ENCODE assay signal across 8 cellular contexts in the genomic region with DNA sequence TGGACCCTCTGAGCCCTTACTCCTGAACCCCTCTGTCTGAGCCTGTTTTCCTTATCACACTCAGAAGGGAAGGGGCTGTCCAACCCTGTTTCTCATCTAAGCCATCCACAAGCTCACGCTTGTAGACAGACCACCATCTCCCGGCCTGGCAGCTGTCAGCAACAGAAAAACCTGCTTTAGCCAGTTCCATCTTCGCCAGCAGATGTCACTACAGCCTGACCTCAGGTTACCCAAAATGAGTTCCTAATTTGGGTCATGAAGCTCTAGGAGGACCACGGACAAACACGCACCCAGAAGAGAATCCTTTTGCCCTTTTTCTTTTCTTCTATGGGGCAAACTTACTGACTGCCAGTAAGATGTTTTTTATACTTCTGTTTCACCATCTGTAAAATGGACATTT.
DNase-seq lines count a peak whose midpoint lies in the region; ATAC-seq, FAIRE-seq and TF ChIP-seq lines count a peak whose summit lies in the region.

No MANE protein-coding gene starts in this region.

- no peaks in the 10 kb centered on the region for H3K9me2 ChIP-seq in SK-N-SH

- TF ChIP-seq POLR2A in GM12891 (IDR thresholded peaks at IDR 0.05; ENCODE audit: low read depth, low read length) (no peak), thyroid gland (IDR thresholded peaks at IDR 0.05) (no peak)

- intact Hi-C loops in thyroid gland (cut with DNase I), result no loop called here

- TF ChIP-seq RAD21 in SK-N-SH (IDR thresholded peaks at IDR 0.05; ENCODE audit: low read length), result peak; percentile 58

- H3K9me3 ChIP-seq in SK-N-SH (no peaks in the 10 kb centered on the region), thyroid gland (no peaks in the 10 kb centered on the region)

- peaks cover 9% of the 10 kb centered on the region; the same call in 1 of the 2 replicates for H3K27me3 ChIP-seq in SK-N-SH (ENCODE audit: insufficient read depth)
- H3K27me3 ChIP-seq in thyroid gland, result no peaks in the 10 kb centered on the region

- CTCF ChIA-PET in SK-N-SH (lab: Yijun Ruan, JAX), result interaction anchor here (0.6 to 1.1 kb wide), 3 partner anchors 10 to 425 kb away, joined by 3 to 4 read pairs (median 3); no protein-coding TSS in a partner anchor

- WGBS in SK-N-SH (ENCODE audit: low lambda C conversion rate), result 42% methylated on average over 5 of the region's 5 CpGs
- WGBS in thyroid gland, 2 donors, result 73 to 80% methylated on average over 5 of the region's 5 CpGs

- DNase-seq in AG08395 (ENCODE audit: low spot score) (peak; percentile 29), GM12891 (ENCODE audit: insufficient read length, low spot score) (peak; percentile 15), SK-N-SH (peak; percentile 34), fibroblast of villous mesenchyme (ENCODE audit: low read depth) (peak; percentile 19), thyroid gland (peak; percentile 12 to 15), LoVo (ENCODE audit: low spot score) (no peak), NCI-H1930 (lab: John Stamatoyannopoulos, UW) (no peak)

- TF ChIP-seq EP300 in SK-N-SH (IDR thresholded peaks at IDR 0.05; ENCODE audit: borderline replicate concordance in 1 of 2, low read depth in 1 of 2, low read length in 1 of 2), result no peak

- no peak overlapping the region for H3K27ac ChIP-seq in SK-N-SH (ENCODE audit: low read depth in 2 of 2, low read length in 1 of 2)
- no peak overlapping the region for H3K27ac ChIP-seq in thyroid gland

- H3K4me1 ChIP-seq in SK-N-SH (ENCODE audit: control insufficient read depth in 1 of 2, insufficient read depth in 2 of 2, low read depth in 1 of 2, low read length in 1 of 2), result peaks cover 0 to 11% of the 10 kb centered on the region in 2 experiments; a peak in 1 of 4 replicates
- H3K4me1 ChIP-seq in thyroid gland, result no peaks in the 10 kb centered on the region

- H3K4me3 ChIP-seq in SK-N-SH (ENCODE audit: low read depth in 2 of 2, low read length in 1 of 2) (no peak overlapping the region), fibroblast of villous mesenchyme (ENCODE audit: low read depth, low read length) (no peak overlapping the region), thyroid gland (replicated peaks in 1 of 3) (no peak overlapping the region)

- H4K20me1 ChIP-seq in SK-N-SH (ENCODE audit: insufficient read depth), result no peaks in the 10 kb centered on the region

- no peak overlapping the region for H2AFZ ChIP-seq in SK-N-SH (ENCODE audit: low read depth)

- H3F3A ChIP-seq in SK-N-SH (replicated peaks; ENCODE audit: insufficient read depth), result no peaks in the 10 kb centered on the region

- no peaks in the 10 kb centered on the region for H3K79me2 ChIP-seq in SK-N-SH (ENCODE audit: insufficient read depth)

- POLR2A ChIA-PET in SK-N-SH (lab: Yijun Ruan, JAX), result no interaction called here

- no peak overlapping the region for H3K4me2 ChIP-seq in SK-N-SH

- H3K9ac ChIP-seq in SK-N-SH, result no peak overlapping the region

- TF ChIP-seq CTCF in SK-N-SH (IDR thresholded peaks at IDR 0.05) (peak; percentile 58), fibroblast of villous mesenchyme (IDR thresholded peaks at IDR 0.05; ENCODE audit: insufficient read depth, low read depth, low read length) (peak; percentile 42), thyroid gland (IDR thresholded peaks at IDR 0.05) (peak in 3 of 6 experiments; percentile 22 to 40 (median 33))

- H3K36me3 ChIP-seq in SK-N-SH (replicated peaks in 1 of 2; ENCODE audit: control insufficient read depth in 1 of 2, insufficient read depth in 2 of 2, low read length in 1 of 2), result no peaks in the 10 kb centered on the region
- H3K36me3 ChIP-seq in thyroid gland, result no peaks in the 10 kb centered on the region

- ATAC-seq in GM19397 (IDR thresholded peaks at IDR 0.05; ENCODE audit: unreplicated experiment), result no peak

- peak; percentile 78 for FAIRE-seq in GM12891 (lab: Jason Lieb, UNC)

TF ChIP-seq in GM12891, 5 proteins besides CTCF, POLR2A, EP300 and RAD21:
- no peak for TF ChIP-seq PAX5 (IDR thresholded peaks at IDR 0.05; ENCODE audit: insufficient read depth, low read length, severe bottlenecking)
- TF ChIP-seq TAF1 (IDR thresholded peaks at IDR 0.05; ENCODE audit: low read depth, low read length), result no peak
- TF ChIP-seq POLR2AphosphoS5 (IDR thresholded peaks at IDR 0.05; ENCODE audit: low read depth, low read length), result no peak
- TF ChIP-seq POU2F2 (IDR thresholded peaks at IDR 0.05; ENCODE audit: low read depth, low read length), result no peak
- no peak for TF ChIP-seq SPI1 (IDR thresholded peaks at IDR 0.05; ENCODE audit: low read depth, low read length)

TF ChIP-seq in SK-N-SH, 30 proteins besides CTCF, POLR2A, EP300 and RAD21:
- TF ChIP-seq SMC3 (IDR thresholded peaks at IDR 0.05; ENCODE audit: low read depth, low read length) (peak; percentile 38), ZBTB33 (IDR thresholded peaks at IDR 0.05; ENCODE audit: borderline replicate concordance, low read depth) (no peak)
TF ChIP-seq in SK-N-SH: peak in this region for 1.

Comparison
In these comparisons a context has a peak if more than half of its experiments do, and no peak if none do; other contexts are left out.
1. DNase-seq: peak in AG08395 (single experiment), GM12891 (single experiment), SK-N-SH (single experiment), fibroblast of villous mesenchyme (single experiment) and thyroid gland (2 of 2); none in LoVo (single experiment) and NCI-H1930 (0 of 2).